ENCODE assay signal across 9 cellular contexts in genomic region chr20:59938696-59939051, GRCh38. TPM values are rescaled to one million over a fixed set of nuclear protein-coding genes. Genes with fewer than 3 reads are reported as not detected.
DNase-seq lines count a peak whose midpoint lies in the region; ATAC-seq and TF ChIP-seq lines count a peak whose summit lies in the region.
"Had no signal": no experiment of that assay in that cellular context is flagged by ENCODE, and none has a peak within 500 bp of the region (broad histone marks: within the 10 kb centered on the region; RNA-seq: fewer than 3 reads in every experiment).

No MANE protein-coding gene starts in this region.

- H3K36me3 ChIP-seq in right atrium auricular region = peaks cover 13% of the 10 kb centered on the region

- no peaks in the 10 kb centered on the region for H3K9me3 Mint-ChIP-seq in activated CD4-positive, alpha-beta T cell treated with anti-CD3 and anti-CD28 coated beads, Interleukin-2, amount 10 ng/mL, durations not matched to agents 24 days and 14 days
- H3K9me3 Mint-ChIP-seq in activated T-helper 17 cell treated with anti-CD3 and anti-CD28 coated beads, Interleukin-2, amount 50 U/mL, for 72 hours = no peaks in the 10 kb centered on the region

- ATAC-seq in activated T-helper 17 cell treated with anti-CD3 and anti-CD28 coated beads, Interleukin-2, amount 50 U/mL, for 72 hours (replicated peaks) = no peak
- ATAC-seq in GM19397 (IDR thresholded peaks at IDR 0.05; ENCODE audit: unreplicated experiment) (no peak), HG02938 (IDR thresholded peaks at IDR 0.05; ENCODE audit: unreplicated experiment) (no peak), GM19351 (IDR thresholded peaks at IDR 0.05; ENCODE audit: unreplicated experiment) (no peak)

- H3K9me3 ChIP-seq in right atrium auricular region = no peaks in the 10 kb centered on the region
- H3K9me3 ChIP-seq: BE2C had no signal

- no peaks in the 10 kb centered on the region for H3K27me3 ChIP-seq in right atrium auricular region
- H3K27me3 ChIP-seq: BE2C had no signal

- TF ChIP-seq CTCF in right atrium auricular region (IDR thresholded peaks at IDR 0.05) = no peak

- peaks cover 31% of the 10 kb centered on the region for H3K4me1 Mint-ChIP-seq in activated CD4-positive, alpha-beta T cell treated with anti-CD3 and anti-CD28 coated beads, Interleukin-2, amount 10 ng/mL, durations not matched to agents 24 days and 14 days
- H3K4me1 Mint-ChIP-seq in activated T-helper 17 cell treated with anti-CD3 and anti-CD28 coated beads, Interleukin-2, amount 50 U/mL, for 72 hours = peaks cover 20% of the 10 kb centered on the region

- intact Hi-C loops in activated CD4-positive, alpha-beta T cell treated with anti-CD3 and anti-CD28 coated beads, Interleukin-2, amount 10 ng/mL, durations not matched to agents 24 days and 14 days (cut with micrococcal nuclease) = loop anchor here (10.0 kb wide), 1 partner anchor 774 kb away; the partner anchor contains the start of gene ZNF831

- no peaks in the 10 kb centered on the region for H3K27me3 Mint-ChIP-seq in activated CD4-positive, alpha-beta T cell treated with anti-CD3 and anti-CD28 coated beads, Interleukin-2, amount 10 ng/mL, durations not matched to agents 24 days and 14 days
- H3K27me3 Mint-ChIP-seq in activated T-helper 17 cell treated with anti-CD3 and anti-CD28 coated beads, Interleukin-2, amount 50 U/mL, for 72 hours = no peaks in the 10 kb centered on the region

- H3K36me3 Mint-ChIP-seq in activated CD4-positive, alpha-beta T cell treated with anti-CD3 and anti-CD28 coated beads, Interleukin-2, amount 10 ng/mL, durations not matched to agents 24 days and 14 days (ENCODE audit: low read depth) = peaks cover 10% of the 10 kb centered on the region
- peaks cover 18% of the 10 kb centered on the region for H3K36me3 Mint-ChIP-seq in activated T-helper 17 cell treated with anti-CD3 and anti-CD28 coated beads, Interleukin-2, amount 50 U/mL, for 72 hours (ENCODE audit: low read depth)

- peak overlapping the region; percentile 54 to 74 for H3K4me3 ChIP-seq in right atrium auricular region

- H3K27ac ChIP-seq in right atrium auricular region = peak overlapping the region; percentile 95 to 96
- H3K27ac ChIP-seq in temporal lobe (ENCODE audit: low read depth, low read length) = peak overlapping the region; percentile 13

- peaks cover 0 to 52% of the 10 kb centered on the region in 2 donors for H3K4me1 ChIP-seq in right atrium auricular region
- H3K4me1 ChIP-seq: BE2C had no signal

- peak overlapping the region; percentile 73 for H3K27ac Mint-ChIP-seq in activated CD4-positive, alpha-beta T cell treated with anti-CD3 and anti-CD28 coated beads, Interleukin-2, amount 10 ng/mL, durations not matched to agents 24 days and 14 days
- peak overlapping the region; percentile 73 for H3K27ac Mint-ChIP-seq in activated T-helper 17 cell treated with anti-CD3 and anti-CD28 coated beads, Interleukin-2, amount 50 U/mL, for 72 hours

- peak overlapping the region; percentile 86 for H3K4me3 Mint-ChIP-seq in activated CD4-positive, alpha-beta T cell treated with anti-CD3 and anti-CD28 coated beads, Interleukin-2, amount 10 ng/mL, durations not matched to agents 24 days and 14 days
- peak overlapping the region; percentile 83 for H3K4me3 Mint-ChIP-seq in activated T-helper 17 cell treated with anti-CD3 and anti-CD28 coated beads, Interleukin-2, amount 50 U/mL, for 72 hours

- no peak for DNase-seq in activated CD4-positive, alpha-beta T cell treated with anti-CD3 and anti-CD28 coated beads, Interleukin-2, amount 10 ng/mL, durations not matched to agents 24 days and 14 days
- no peak for DNase-seq in activated CD4-positive, alpha-beta T cell treated with anti-CD3 and anti-CD28 coated beads for 4 hours
- no peak for DNase-seq in right atrium auricular region (ENCODE audit: low spot score)
- DNase-seq: BE2C had no signal

RNA-seq across cellular contexts. Expression of gene PPP1R3D, which starts 1.4 kb away (rescaled TPM):
- total RNA-seq in activated CD4-positive, alpha-beta T cell treated with anti-CD3 and anti-CD28 coated beads, Interleukin-2, amount 10 ng/mL, durations not matched to agents 24 days and 14 days = 6.1 and 6.4 TPM in 2 replicates
- 1 to 10 TPM; 5.3 to 5.9 TPM for total RNA-seq in activated T-helper 17 cell treated with anti-CD3 and anti-CD28 coated beads, Interleukin-2, amount 50 U/mL, for 72 hours
- 1 to 10 TPM; 6.9 to 7.9 TPM for total RNA-seq in right atrium auricular region
- 1.7 TPM for total RNA-seq in temporal lobe

RNA-seq across cellular contexts. Expression of gene FAM217B, which starts 1.5 kb away (rescaled TPM):
- 26.6 and 29.0 TPM in 2 replicates for total RNA-seq in activated CD4-positive, alpha-beta T cell treated with anti-CD3 and anti-CD28 coated beads, Interleukin-2, amount 10 ng/mL, durations not matched to agents 24 days and 14 days
- 10 to 100 TPM; 16.6 to 20.9 TPM for total RNA-seq in activated T-helper 17 cell treated with anti-CD3 and anti-CD28 coated beads, Interleukin-2, amount 50 U/mL, for 72 hours
- total RNA-seq in right atrium auricular region (10 to 100 TPM in 1 of 2 donors, 1 to 10 TPM in 1; 7.9 to 17.6 TPM), temporal lobe (24.6 TPM)

RNA-seq across cellular contexts. Expression of gene SYCP2, which starts 5.2 kb away (rescaled TPM):
- 5.2 and 5.3 TPM in 2 replicates for total RNA-seq in activated CD4-positive, alpha-beta T cell treated with anti-CD3 and anti-CD28 coated beads, Interleukin-2, amount 10 ng/mL, durations not matched to agents 24 days and 14 days
- total RNA-seq in activated T-helper 17 cell treated with anti-CD3 and anti-CD28 coated beads, Interleukin-2, amount 50 U/mL, for 72 hours = 1 to 10 TPM; 2.5 to 6.7 TPM
- total RNA-seq in right atrium auricular region = under 1 TPM; 0.56 to 0.79 TPM
- 2.2 TPM for total RNA-seq in temporal lobe

RNA-seq across cellular contexts. Expression of gene CDH26, which starts 19.5 kb away (rescaled TPM):
- total RNA-seq in activated CD4-positive, alpha-beta T cell treated with anti-CD3 and anti-CD28 coated beads, Interleukin-2, amount 10 ng/mL, durations not matched to agents 24 days and 14 days = 0.47 and 0.71 TPM in 2 replicates
- total RNA-seq in activated T-helper 17 cell treated with anti-CD3 and anti-CD28 coated beads, Interleukin-2, amount 50 U/mL, for 72 hours = 1 to 10 TPM in 1 of 2 donors, under 1 TPM in 1; 0.56 to 2.6 TPM
- total RNA-seq in right atrium auricular region = 1 to 10 TPM in 1 of 2 donors, under 1 TPM in 1; 0.43 to 1.3 TPM
- total RNA-seq in temporal lobe = 2.5 TPM
